1 cellular context compared by ENCODE assay signal in genomic region chr17:917391-917811, GRCh38.
TF ChIP-seq lines count a peak whose summit lies in the region.

No MANE protein-coding gene starts in this region.

TF ChIP-seq in GM23338, 12 proteins besides CTCF, POLR2A, EP300 and RAD21 (continued from another document):
- TF ChIP-seq ZNF462 (CRISPR knock-in tag; IDR thresholded peaks at IDR 0.05) (no peak), EZH2 (IDR thresholded peaks at IDR 0.05; ENCODE audit: low read depth, unreplicated experiment) (no peak), ZNF114 (CRISPR knock-in tag; IDR thresholded peaks at IDR 0.05) (no peak), CREB1 (CRISPR knock-in tag; IDR thresholded peaks at IDR 0.05; ENCODE audit: low read depth) (no peak), EZH2phosphoT487 (IDR thresholded peaks at IDR 0.05; ENCODE audit: unreplicated experiment) (no peak), ZNF331 (CRISPR knock-in tag; IDR thresholded peaks at IDR 0.05; ENCODE audit: low read depth) (no peak), POLR2AphosphoS5 (IDR thresholded peaks at IDR 0.05; ENCODE audit: low read depth) (no peak), JUNB (IDR thresholded peaks at IDR 0.05; ENCODE audit: unreplicated experiment) (no peak)
- TF ChIP-seq, protein P1, sequence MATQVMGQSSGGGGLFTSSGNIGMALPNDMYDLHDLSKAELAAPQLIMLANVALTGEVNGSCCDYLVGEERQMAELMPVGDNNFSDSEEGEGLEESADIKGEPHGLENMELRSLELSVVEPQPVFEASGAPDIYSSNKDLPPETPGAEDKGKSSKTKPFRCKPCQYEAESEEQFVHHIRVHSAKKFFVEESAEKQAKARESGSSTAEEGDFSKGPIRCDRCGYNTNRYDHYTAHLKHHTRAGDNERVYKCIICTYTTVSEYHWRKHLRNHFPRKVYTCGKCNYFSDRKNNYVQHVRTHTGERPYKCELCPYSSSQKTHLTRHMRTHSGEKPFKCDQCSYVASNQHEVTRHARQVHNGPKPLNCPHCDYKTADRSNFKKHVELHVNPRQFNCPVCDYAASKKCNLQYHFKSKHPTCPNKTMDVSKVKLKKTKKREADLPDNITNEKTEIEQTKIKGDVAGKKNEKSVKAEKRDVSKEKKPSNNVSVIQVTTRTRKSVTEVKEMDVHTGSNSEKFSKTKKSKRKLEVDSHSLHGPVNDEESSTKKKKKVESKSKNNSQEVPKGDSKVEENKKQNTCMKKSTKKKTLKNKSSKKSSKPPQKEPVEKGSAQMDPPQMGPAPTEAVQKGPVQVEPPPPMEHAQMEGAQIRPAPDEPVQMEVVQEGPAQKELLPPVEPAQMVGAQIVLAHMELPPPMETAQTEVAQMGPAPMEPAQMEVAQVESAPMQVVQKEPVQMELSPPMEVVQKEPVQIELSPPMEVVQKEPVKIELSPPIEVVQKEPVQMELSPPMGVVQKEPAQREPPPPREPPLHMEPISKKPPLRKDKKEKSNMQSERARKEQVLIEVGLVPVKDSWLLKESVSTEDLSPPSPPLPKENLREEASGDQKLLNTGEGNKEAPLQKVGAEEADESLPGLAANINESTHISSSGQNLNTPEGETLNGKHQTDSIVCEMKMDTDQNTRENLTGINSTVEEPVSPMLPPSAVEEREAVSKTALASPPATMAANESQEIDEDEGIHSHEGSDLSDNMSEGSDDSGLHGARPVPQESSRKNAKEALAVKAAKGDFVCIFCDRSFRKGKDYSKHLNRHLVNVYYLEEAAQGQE (IDR thresholded peaks at IDR 0.05; ENCODE audit: unreplicated experiment): no peak
